1 cellular context compared by ENCODE assay signal in the genomic region with DNA sequence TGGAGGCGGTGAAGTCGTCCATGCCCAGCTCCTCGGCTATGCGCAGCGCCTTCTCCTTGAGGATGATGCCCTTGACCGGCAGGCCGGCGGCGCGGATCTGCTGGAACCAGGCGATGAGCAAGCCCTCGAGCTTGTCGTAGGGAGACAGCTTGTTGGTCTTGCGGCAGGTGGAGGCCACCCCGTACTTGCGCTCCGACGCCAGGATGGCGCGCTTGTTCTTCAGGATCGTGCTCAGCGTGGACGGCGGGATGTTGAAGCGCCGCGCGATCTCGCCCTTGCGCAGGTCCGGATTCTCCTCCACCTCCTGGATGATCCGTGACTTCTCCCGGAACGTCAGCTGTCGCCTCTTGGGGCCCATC.
TF ChIP-seq lines count a peak whose summit lies in the region.

No MANE protein-coding gene starts in this region.

TF ChIP-seq in GM23338, 12 proteins besides CTCF, POLR2A, EP300 and RAD21:
- TF ChIP-seq REST (IDR thresholded peaks at IDR 0.05; ENCODE audit: unreplicated experiment) (no peak), EZH2 (IDR thresholded peaks at IDR 0.05; ENCODE audit: low read depth, unreplicated experiment) (peak; percentile 60)
